In genomic region chr4:956531-957230, GRCh38 we compare ENCODE assay signal across 21 cellular contexts. TPM values are rescaled to one million over a fixed set of nuclear protein-coding genes. Genes with fewer than 3 reads are reported as not detected.
A peak's percentile ranks its signal among the peaks of the same experiment; 100 is the strongest.
DNase-seq lines count a peak whose midpoint lies in the region; ATAC-seq and TF ChIP-seq lines count a peak whose summit lies in the region.
"Had no signal": no experiment of that assay in that cellular context is flagged by ENCODE, and none has a peak within 500 bp of the region (broad histone marks: within the 10 kb centered on the region; RNA-seq: fewer than 3 reads in every experiment).

No MANE protein-coding gene starts in this region.

- no peak overlapping the region for H4K5ac ChIP-seq in mesendoderm (ENCODE audit: low read length)

- TF ChIP-seq CTCF in right atrium auricular region (IDR thresholded peaks at IDR 0.05) (no peak), neural progenitor cell (IDR thresholded peaks at IDR 0.05) (no peak)

- H3K23ac ChIP-seq in mesendoderm (ENCODE audit: low read length), result no peak overlapping the region

- no peaks in the 10 kb centered on the region for H4K20me1 ChIP-seq in neural progenitor cell (ENCODE audit: low read depth)

- no peak overlapping the region for H3K4me3 Mint-ChIP-seq in effector memory CD8-positive, alpha-beta T cell
- H3K4me3 Mint-ChIP-seq in neural progenitor cell, result peak overlapping the region; percentile 27
- H3K4me3 Mint-ChIP-seq: CD8-positive, alpha-beta T cell had no signal

- no peaks in the 10 kb centered on the region for H3K4me1 ChIP-seq in right cardiac atrium (ENCODE audit: control insufficient read depth, insufficient read depth, low read length)
- H3K4me1 ChIP-seq in right atrium auricular region, result no peaks in the 10 kb centered on the region
- H3K4me1 ChIP-seq in neural progenitor cell, result no peaks in the 10 kb centered on the region
- H3K4me1 ChIP-seq in aorta (ENCODE audit: control insufficient read depth in 1 of 2, insufficient read depth in 2 of 2, low read length in 2 of 2), result no peaks in the 10 kb centered on the region
- H3K4me1 ChIP-seq in mesendoderm (ENCODE audit: control insufficient read depth, low read depth, low read length), result no peaks in the 10 kb centered on the region
- H3K4me1 ChIP-seq: BLaER1 treated with 17β-estradiol and CSF1 and Interleukin-3, amounts not matched to agents 10 nM and 100 nM had no signal

- H3K4me3 ChIP-seq in right cardiac atrium (ENCODE audit: low read length), result no peak overlapping the region
- H3K4me3 ChIP-seq in right atrium auricular region, result no peak overlapping the region
- H3K4me3 ChIP-seq in neural progenitor cell, result no peak overlapping the region
- no peak overlapping the region for H3K4me3 ChIP-seq in aorta (ENCODE audit: low read length in 2 of 2)
- H3K4me3 ChIP-seq in mesendoderm (ENCODE audit: low read length), result no peak overlapping the region
- H3K4me3 ChIP-seq: BLaER1 treated with 17β-estradiol and CSF1 and Interleukin-3, amounts not matched to agents 10 nM and 100 nM had no signal

- WGBS in right cardiac atrium, result 82% methylated on average over 14 of the region's 14 CpGs
- 83 to 84% methylated on average over 14 of the region's 14 CpGs for WGBS in aorta, 2 donors
- WGBS in mesendoderm (ENCODE audit: extremely low coverage, insufficient coverage, low lambda C conversion rate), result no CpG with 5 or more reads among the region's 14 CpGs

- H3K18ac ChIP-seq in mesendoderm (ENCODE audit: low read length), result no peak overlapping the region

- peaks cover 31% of the 10 kb centered on the region for H3K36me3 Mint-ChIP-seq in effector memory CD8-positive, alpha-beta T cell (ENCODE audit: insufficient read depth)
- peaks cover 11% of the 10 kb centered on the region for H3K36me3 Mint-ChIP-seq in neural progenitor cell

- H3K79me1 ChIP-seq in mesendoderm (ENCODE audit: low read length), result no peaks in the 10 kb centered on the region

- no peak overlapping the region for H2AFZ ChIP-seq in neural progenitor cell (replicated peaks)

- H2BK5ac ChIP-seq in mesendoderm (ENCODE audit: low read length), result no peak overlapping the region

- ATAC-seq in right cardiac atrium, result no peak
- ATAC-seq in effector memory CD8-positive, alpha-beta T cell (replicated peaks), result no peak
- no peak for ATAC-seq in aorta (ENCODE audit: low FRiP score)
- ATAC-seq: CD8-positive, alpha-beta T cell had no signal

- H3K79me2 ChIP-seq in neural progenitor cell (ENCODE audit: low read depth), result no peaks in the 10 kb centered on the region
- no peaks in the 10 kb centered on the region for H3K79me2 ChIP-seq in mesendoderm (ENCODE audit: control insufficient read depth, insufficient read depth, low read length)

- H3K27ac ChIP-seq in right cardiac atrium (ENCODE audit: low read length), result no peak overlapping the region
- H3K27ac ChIP-seq in right atrium auricular region, result no peak overlapping the region
- no peak overlapping the region for H3K27ac ChIP-seq in neural progenitor cell
- no peak overlapping the region for H3K27ac ChIP-seq in aorta (ENCODE audit: low read depth in 1 of 2, low read length in 2 of 2)
- no peak overlapping the region for H3K27ac ChIP-seq in mesendoderm (ENCODE audit: low read depth, low read length)
- H3K27ac ChIP-seq: BLaER1 treated with 17β-estradiol and CSF1 and Interleukin-3, amounts not matched to agents 10 nM and 100 nM had no signal

- H3K9ac ChIP-seq in neural progenitor cell (no peak overlapping the region), mesendoderm (ENCODE audit: low read length) (no peak overlapping the region)
- H3K9ac ChIP-seq: BLaER1 treated with 17β-estradiol and CSF1 and Interleukin-3, amounts not matched to agents 10 nM and 100 nM had no signal

- peaks cover 0 to 3% of the 10 kb centered on the region in 2 donors for H3K4me1 Mint-ChIP-seq in effector memory CD8-positive, alpha-beta T cell (ENCODE audit: low read depth in 2 of 2)
- peaks cover 3% of the 10 kb centered on the region for H3K4me1 Mint-ChIP-seq in neural progenitor cell

- no peak overlapping the region for H3K56ac ChIP-seq in mesendoderm (ENCODE audit: low read length)

- no peak overlapping the region for H4K8ac ChIP-seq in mesendoderm (ENCODE audit: low read depth, low read length)

- no peak overlapping the region for H2BK120ac ChIP-seq in mesendoderm (ENCODE audit: low read depth, low read length)

- H3K9me3 Mint-ChIP-seq in effector memory CD8-positive, alpha-beta T cell, result no peaks in the 10 kb centered on the region
- no peaks in the 10 kb centered on the region for H3K9me3 Mint-ChIP-seq in neural progenitor cell
- H3K9me3 Mint-ChIP-seq: CD8-positive, alpha-beta T cell had no signal

- DNase-seq in right cardiac atrium, result peak in 2 of 3 donors; percentile 5 to 41
- DNase-seq in right atrium auricular region (ENCODE audit: low spot score), result no peak
- no peak for DNase-seq in effector memory CD8-positive, alpha-beta T cell
- DNase-seq in neural progenitor cell (ENCODE audit: low spot score), result no peak
- peak; percentile 35 to 69 for DNase-seq in aorta
- no peak for DNase-seq in mesendoderm
- no peak for DNase-seq in activated gamma-delta T cell treated with Interleukin-2 at 50 U/mL for 16 hours
- DNase-seq in GM19240 (ENCODE audit: insufficient read length, low spot score), result no peak
- DNase-seq: Calu3; CD8-positive, alpha-beta T cell; DMS53; EL; IMR-90; NCI-H1417; NCI-H1930; NCI-H226; NCI-H524 treated with DMSO at 0.1 percent for 48 hours; RPMI8226; SIG-M5 had no signal

- no peak overlapping the region for H3K4ac ChIP-seq in mesendoderm (ENCODE audit: low read depth, low read length)

- no peaks in the 10 kb centered on the region for H3K27me3 ChIP-seq in right cardiac atrium (ENCODE audit: control insufficient read depth, insufficient read depth)
- no peaks in the 10 kb centered on the region for H3K27me3 ChIP-seq in right atrium auricular region
- H3K27me3 ChIP-seq in neural progenitor cell, result no peaks in the 10 kb centered on the region
- no peaks in the 10 kb centered on the region for H3K27me3 ChIP-seq in aorta (ENCODE audit: control insufficient read depth in 1 of 2, insufficient read depth in 2 of 2, low read length in 1 of 2)
- no peaks in the 10 kb centered on the region for H3K27me3 ChIP-seq in mesendoderm (ENCODE audit: insufficient read depth, low read length, poor library complexity)
- H3K27me3 ChIP-seq: BLaER1 treated with 17β-estradiol and CSF1 and Interleukin-3, amounts not matched to agents 10 nM and 100 nM had no signal

- H3K27ac Mint-ChIP-seq in effector memory CD8-positive, alpha-beta T cell, result peak overlapping the region; percentile 52 to 72
- no peak overlapping the region for H3K27ac Mint-ChIP-seq in neural progenitor cell
- H3K27ac Mint-ChIP-seq: CD8-positive, alpha-beta T cell had no signal

- no peaks in the 10 kb centered on the region for H3F3A ChIP-seq in neural progenitor cell (ENCODE audit: low read depth)

- H3K27me3 Mint-ChIP-seq in effector memory CD8-positive, alpha-beta T cell, result no peaks in the 10 kb centered on the region
- H3K27me3 Mint-ChIP-seq in neural progenitor cell (ENCODE audit: insufficient read depth, low read depth), result peaks cover 4% of the 10 kb centered on the region

- no peak overlapping the region for H2AK5ac ChIP-seq in mesendoderm (ENCODE audit: low read length)

- no peak overlapping the region for H2BK15ac ChIP-seq in mesendoderm (replicated peaks; ENCODE audit: low read depth)

- H3K36me3 ChIP-seq in right atrium auricular region (peaks cover 2% of the 10 kb centered on the region), neural progenitor cell (no peaks in the 10 kb centered on the region), aorta (ENCODE audit: control insufficient read depth in 1 of 2, insufficient read depth in 2 of 2, low read length in 1 of 2) (no peaks in the 10 kb centered on the region), mesendoderm (ENCODE audit: control insufficient read depth, insufficient read depth, low read length) (no peaks in the 10 kb centered on the region)

- no peaks in the 10 kb centered on the region for H3K9me3 ChIP-seq in right cardiac atrium (ENCODE audit: control insufficient read depth, low read length)
- H3K9me3 ChIP-seq in right atrium auricular region, result no peaks in the 10 kb centered on the region
- no peaks in the 10 kb centered on the region for H3K9me3 ChIP-seq in neural progenitor cell (ENCODE audit: low read depth)
- no peaks in the 10 kb centered on the region for H3K9me3 ChIP-seq in aorta (ENCODE audit: control insufficient read depth, low read length)
- H3K9me3 ChIP-seq: BLaER1 treated with 17β-estradiol and CSF1 and Interleukin-3, amounts not matched to agents 10 nM and 100 nM had no signal

- intact Hi-C loops in right cardiac atrium (cut with DNase I), result no loop called here
- intact Hi-C loops in aorta (cut with DNase I), result no loop called here

- H3K4me2 ChIP-seq in neural progenitor cell (no peak overlapping the region), mesendoderm (ENCODE audit: low read length) (no peak overlapping the region)
- H3K4me2 ChIP-seq: BLaER1 treated with 17β-estradiol and CSF1 and Interleukin-3, amounts not matched to agents 10 nM and 100 nM had no signal

RNA-seq across cellular contexts. Expression of gene DGKQ, which starts 16.7 kb away (rescaled TPM):
- 1 to 10 TPM; 4.5 to 4.9 (median 4.6) TPM for total RNA-seq in right cardiac atrium
- 3.6 TPM for polyA plus RNA-seq in right cardiac atrium
- 1 to 10 TPM; 3.1 to 4.8 TPM for total RNA-seq in right atrium auricular region
- 5.1 and 16.0 TPM in 2 replicates for total RNA-seq in neural progenitor cell (ENCODE audit: low replicate concordance)
- 10 to 100 TPM; 11.2 to 14.2 TPM for total RNA-seq in aorta
- 10 to 100 TPM in 1 of 2 donors, 1 to 10 TPM in 1; 5.4 to 13.4 TPM for polyA plus RNA-seq in aorta
- 1.9 TPM for polyA plus RNA-seq in mesendoderm (2013, experiment 1 of 2)
- polyA plus RNA-seq in mesendoderm (2013, experiment 2 of 2), result 1.7 TPM

RNA-seq across cellular contexts. Expression of gene TMEM175, which starts 24.4 kb away (rescaled TPM):
- total RNA-seq in right cardiac atrium (10 to 100 TPM; 20.9 to 26.0 (median 23.0) TPM), right atrium auricular region (10 to 100 TPM; 20.2 to 24.0 TPM), neural progenitor cell (ENCODE audit: low replicate concordance) (4.4 and 10.1 TPM in 2 replicates), aorta (10 to 100 TPM; 17.4 to 26.0 TPM)
- polyA plus RNA-seq in right cardiac atrium (31.1 TPM), aorta (10 to 100 TPM; 35.2 to 81.3 TPM)
- polyA plus RNA-seq in mesendoderm (2013, experiment 1 of 2), result 3.8 TPM
- polyA plus RNA-seq in mesendoderm (2013, experiment 2 of 2), result 3.0 TPM

RNA-seq across cellular contexts. Expression of gene GAK, which starts 24.6 kb away (rescaled TPM):
- total RNA-seq in right cardiac atrium (10 to 100 TPM; 35.5 to 40.2 (median 37.6) TPM), right atrium auricular region (10 to 100 TPM; 27.8 to 52.2 TPM), neural progenitor cell (ENCODE audit: low replicate concordance) (27.6 and 75.9 TPM in 2 replicates), aorta (10 to 100 TPM; 90.8 to 98.0 TPM)
- polyA plus RNA-seq in right cardiac atrium (45.6 TPM), aorta (100 to 1,000 TPM in 1 of 2 donors, 10 to 100 TPM in 1; 52.0 to 300 TPM)
- polyA plus RNA-seq in mesendoderm (2013, experiment 1 of 2), result 50.4 TPM
- 48.6 TPM for polyA plus RNA-seq in mesendoderm (2013, experiment 2 of 2)

RNA-seq across cellular contexts. Expression of gene IDUA, which starts 30.2 kb away (rescaled TPM):
- total RNA-seq in right cardiac atrium, result 10 to 100 TPM; 14.7 to 17.4 (median 17.1) TPM
- polyA plus RNA-seq in right cardiac atrium, result 8.5 TPM
- 10 to 100 TPM in 1 of 2 donors, 1 to 10 TPM in 1; 8.9 to 10.2 TPM for total RNA-seq in right atrium auricular region
- total RNA-seq in neural progenitor cell (ENCODE audit: low replicate concordance), result 0.47 and 10.7 TPM in 2 replicates
- total RNA-seq in aorta, result 10 to 100 TPM; 27.5 to 44.2 TPM
- polyA plus RNA-seq in aorta, result 10 to 100 TPM in 1 of 2 donors, 1 to 10 TPM in 1; 5.9 to 42.5 TPM
- polyA plus RNA-seq in mesendoderm (2013, experiment 1 of 2), result 0.35 TPM
- polyA plus RNA-seq in mesendoderm (2013, experiment 2 of 2), result 0.21 TPM

RNA-seq across cellular contexts. Expression of gene SLC26A1, which starts 36.5 kb away (rescaled TPM):
- total RNA-seq in right cardiac atrium (under 1 TPM in 2 of 4 donors, not detected in 2; 0.36 to 0.37 TPM), right atrium auricular region (not detected), neural progenitor cell (ENCODE audit: low replicate concordance) (0.19 TPM in 1 of 2 replicates, not detected in the other), aorta (under 1 TPM in 1 of 2 donors, not detected in 1; 0.45 TPM)
- polyA plus RNA-seq in right cardiac atrium (0.34 TPM), aorta (under 1 TPM; 0.38 to 0.87 TPM)
- polyA plus RNA-seq in mesendoderm (2013, experiment 1 of 2), result 0.01 TPM
- 0.01 TPM for polyA plus RNA-seq in mesendoderm (2013, experiment 2 of 2)
- total RNA-seq: IMR-90, M059J had no signal

Comparison
In these comparisons a context has a peak if more than half of its experiments do, and no peak if none do; other contexts are left out.
1. DNase-seq: peak in right cardiac atrium (2 of 3) and aorta (2 of 2); none in right atrium auricular region (single experiment), effector memory CD8-positive, alpha-beta T cell (0 of 3), neural progenitor cell (single experiment), mesendoderm (single experiment), activated gamma-delta T cell treated with Interleukin-2 at 50 U/mL for 16 hours (single experiment) and GM19240 (single experiment).